In genomic region chr2:208099682-208100081, GRCh38 we compare ENCODE assay signal across 1 cellular context.
TF ChIP-seq lines count a peak whose summit lies in the region.

No MANE protein-coding gene starts in this region.

TF ChIP-seq in K562, 482 proteins besides CTCF, POLR2A, EP300 and RAD21:
- TF ChIP-seq ZNF277 (CRISPR knock-in tag; IDR thresholded peaks at IDR 0.05; ENCODE audit: borderline replicate concordance) (no peak), ZNF146 (CRISPR knock-in tag; IDR thresholded peaks at IDR 0.05; ENCODE audit: unreplicated experiment) (peak; percentile 51)
TF ChIP-seq in K562: peak in this region for 1.
